ENCODE assay signal across 21 cellular contexts in genomic region chr1:201655910-201656669, GRCh38.
DNase-seq lines count a peak whose midpoint lies in the region; ATAC-seq, FAIRE-seq and TF ChIP-seq lines count a peak whose summit lies in the region.
"Had no signal": no experiment of that assay in that cellular context is flagged by ENCODE, and none has a peak within 500 bp of the region (broad histone marks: within the 10 kb centered on the region; RNA-seq: fewer than 3 reads in every experiment).

No MANE protein-coding gene starts in this region.

- H3K27me3 ChIP-seq in BLaER1 = no peaks in the 10 kb centered on the region
- H3K27me3 ChIP-seq in heart left ventricle = no peaks in the 10 kb centered on the region
- H3K27me3 ChIP-seq in pancreas = no peaks in the 10 kb centered on the region
- H3K27me3 ChIP-seq in upper lobe of right lung = no peaks in the 10 kb centered on the region

- H3K36me3 ChIP-seq in BLaER1 (peaks cover 49% of the 10 kb centered on the region), heart left ventricle (peaks cover 0 to 20% (median 0%) of the 10 kb centered on the region in 9 donors), pancreas (no peaks in the 10 kb centered on the region), upper lobe of right lung (no peaks in the 10 kb centered on the region)
- H3K36me3 ChIP-seq: neutrophil, thoracic aorta had no signal

- H3K27ac ChIP-seq in BLaER1 (peak overlapping the region; percentile 31; the same call in 1 of the 2 replicates), heart left ventricle (peak overlapping the region in 5 of 12 donors; percentile 3 to 45 (median 18)), pancreas (no peak overlapping the region), upper lobe of right lung (no peak overlapping the region)
- H3K27ac ChIP-seq: neutrophil, thoracic aorta had no signal

- DNase-seq in heart left ventricle (peak in 3 of 5 donors; percentile 23 to 67 (median 56)), pancreas (peak in 1 of 6 donors; percentile 21), upper lobe of right lung (no peak), HUDEP-2 (lab: John Stamatoyannopoulos, UW; ENCODE audit: unreplicated experiment in 76 of 76) (no peak), hippocampal formation (lab: John Stamatoyannopoulos, UW) (no peak)
- no peak for DNase-seq in activated CD4-positive, alpha-beta T cell treated with anti-CD3 and anti-CD28 coated beads for 36 hours
- DNase-seq: activated CD4-positive, CD25-positive, alpha-beta regulatory T cell; activated CD8-positive, alpha-beta T cell treated with anti-CD3 and anti-CD28 coated beads, Interleukin-2, amount 10 ng/mL, durations not matched to agents 7 days and 5 days; activated naive CD4-positive, alpha-beta T cell treated with anti-CD3 and anti-CD28 coated beads for 36 hours; activated T-cell treated with anti-CD3 and anti-CD28 coated beads, Interleukin-2, amount 50 U/mL, for 24 hours; AML-193; NCI-H748 treated with DMSO at 0.1 percent for 48 hours; retina had no signal

- H3K4me1 ChIP-seq in BLaER1 = peaks cover 75% of the 10 kb centered on the region
- peaks cover 4 to 91% (median 60%) of the 10 kb centered on the region in 12 donors for H3K4me1 ChIP-seq in heart left ventricle
- H3K4me1 ChIP-seq in pancreas = peaks cover 0 to 7% (median 6%) of the 10 kb centered on the region in 3 donors
- peaks cover 6% of the 10 kb centered on the region for H3K4me1 ChIP-seq in upper lobe of right lung

- H3K27ac Mint-ChIP-seq in activated CD4-positive, alpha-beta T cell treated with anti-CD3 and anti-CD28 coated beads for 36 hours = no peak overlapping the region
- H3K27ac Mint-ChIP-seq: activated CD8-positive, alpha-beta T cell treated with anti-CD3 and anti-CD28 coated beads, Interleukin-2, amount 10 ng/mL, durations not matched to agents 7 days and 5 days; activated naive CD4-positive, alpha-beta T cell treated with anti-CD3 and anti-CD28 coated beads for 36 hours; activated T-cell treated with anti-CD3 and anti-CD28 coated beads, Interleukin-2, amount 50 U/mL, for 24 hours; stimulated activated effector memory CD8-positive, alpha-beta T cell treated with anti-CD3 and anti-CD28 coated beads, Interleukin-12 subunit alpha, Interleukin-12 subunit beta, amount 100 ng/mL, for 72 hours; T-helper 2 cell treated with Interferon-gamma antibody and Interleukin-4, amounts not matched to agents 5 μg/mL and 100 μg/mL, for 36 hours had no signal

- CTCF ChIA-PET in activated CD4-positive, alpha-beta T cell treated with anti-CD3 and anti-CD28 coated beads for 36 hours (lab: Charles Lee) = interaction anchor here (0.5 to 1.3 kb wide), 4 partner anchors 13 to 96 kb away, joined by 3 to 4 read pairs (median 4); no protein-coding TSS in a partner anchor

- peak; percentile 12 for ATAC-seq in SK-N-SH treated with all-trans-retinoic acid at 6 μM for 48 hours
- peak in 3 of 4 donors; percentile 38 to 68 (median 46) for ATAC-seq in heart left ventricle
- peak; percentile 36 to 73 (median 69) for ATAC-seq in pancreas
- no peak for ATAC-seq in activated CD4-positive, alpha-beta T cell treated with anti-CD3 and anti-CD28 coated beads for 36 hours
- no peak for ATAC-seq in upper lobe of right lung
- ATAC-seq: activated CD8-positive, alpha-beta T cell treated with anti-CD3 and anti-CD28 coated beads, Interleukin-2, amount 10 ng/mL, durations not matched to agents 7 days and 5 days; stimulated activated effector memory CD8-positive, alpha-beta T cell treated with anti-CD3 and anti-CD28 coated beads, Interleukin-12 subunit alpha, Interleukin-12 subunit beta, amount 100 ng/mL, for 72 hours had no signal

- peaks cover 98% of the 10 kb centered on the region for H4K20me1 ChIP-seq in BLaER1

- no peak for TF ChIP-seq POLR2A in heart left ventricle (IDR thresholded peaks at IDR 0.05)

- WGBS in heart left ventricle, 4 donors = 53 to 64% (median 57%) methylated on average over 9 of the region's 9 CpGs
- 50 to 54% methylated on average over 9 of the region's 9 CpGs for WGBS in pancreas, 2 donors

- no peaks in the 10 kb centered on the region for H3K9me3 Mint-ChIP-seq in activated CD4-positive, alpha-beta T cell treated with anti-CD3 and anti-CD28 coated beads for 36 hours (ENCODE audit: low read depth)
- H3K9me3 Mint-ChIP-seq: activated naive CD4-positive, alpha-beta T cell treated with anti-CD3 and anti-CD28 coated beads for 36 hours; activated T-cell treated with anti-CD3 and anti-CD28 coated beads, Interleukin-2, amount 50 U/mL, for 24 hours; stimulated activated effector memory CD8-positive, alpha-beta T cell treated with anti-CD3 and anti-CD28 coated beads, Interleukin-12 subunit alpha, Interleukin-12 subunit beta, amount 100 ng/mL, for 72 hours; T-helper 2 cell treated with Interferon-gamma antibody and Interleukin-4, amounts not matched to agents 5 μg/mL and 100 μg/mL, for 36 hours had no signal

- H3K36me3 Mint-ChIP-seq in activated CD4-positive, alpha-beta T cell treated with anti-CD3 and anti-CD28 coated beads for 36 hours (ENCODE audit: low read depth) = no peaks in the 10 kb centered on the region
- H3K36me3 Mint-ChIP-seq: stimulated activated effector memory CD8-positive, alpha-beta T cell treated with anti-CD3 and anti-CD28 coated beads, Interleukin-12 subunit alpha, Interleukin-12 subunit beta, amount 100 ng/mL, for 72 hours had no signal

- TF ChIP-seq CTCF in heart left ventricle (IDR thresholded peaks at IDR 0.05) (no peak), pancreas (IDR thresholded peaks at IDR 0.05) (no peak), upper lobe of right lung (IDR thresholded peaks at IDR 0.05) (no peak)

- H3K4me3 Mint-ChIP-seq in activated CD4-positive, alpha-beta T cell treated with anti-CD3 and anti-CD28 coated beads for 36 hours = no peak overlapping the region
- H3K4me3 Mint-ChIP-seq: activated CD8-positive, alpha-beta T cell treated with anti-CD3 and anti-CD28 coated beads, Interleukin-2, amount 10 ng/mL, durations not matched to agents 7 days and 5 days; activated naive CD4-positive, alpha-beta T cell treated with anti-CD3 and anti-CD28 coated beads for 36 hours; activated T-cell treated with anti-CD3 and anti-CD28 coated beads, Interleukin-2, amount 50 U/mL, for 24 hours; stimulated activated effector memory CD8-positive, alpha-beta T cell treated with anti-CD3 and anti-CD28 coated beads, Interleukin-12 subunit alpha, Interleukin-12 subunit beta, amount 100 ng/mL, for 72 hours; T-helper 2 cell treated with Interferon-gamma antibody and Interleukin-4, amounts not matched to agents 5 μg/mL and 100 μg/mL, for 36 hours had no signal

- H3K4me1 Mint-ChIP-seq in activated CD4-positive, alpha-beta T cell treated with anti-CD3 and anti-CD28 coated beads for 36 hours = no peaks in the 10 kb centered on the region
- H3K4me1 Mint-ChIP-seq: stimulated activated effector memory CD8-positive, alpha-beta T cell treated with anti-CD3 and anti-CD28 coated beads, Interleukin-12 subunit alpha, Interleukin-12 subunit beta, amount 100 ng/mL, for 72 hours had no signal

- H3K9me3 ChIP-seq in BLaER1 (no peaks in the 10 kb centered on the region), heart left ventricle (no peaks in the 10 kb centered on the region), pancreas (no peaks in the 10 kb centered on the region), upper lobe of right lung (no peaks in the 10 kb centered on the region)
- H3K9me3 ChIP-seq: neutrophil, thoracic aorta had no signal

- intact Hi-C loops in heart left ventricle (cut with DNase I) = no loop called here
- intact Hi-C loops in pancreas (cut with DNase I) = no loop called here
- intact Hi-C loops in activated CD4-positive, alpha-beta T cell treated with anti-CD3 and anti-CD28 coated beads for 36 hours (cut with DNase I, micrococcal nuclease) = no loop called here
- intact Hi-C loops in upper lobe of right lung (cut with DNase I) = no loop called here

- H3K27me3 Mint-ChIP-seq in activated CD4-positive, alpha-beta T cell treated with anti-CD3 and anti-CD28 coated beads for 36 hours = no peaks in the 10 kb centered on the region

- FAIRE-seq in pancreas (lab: Jason Lieb, UNC) = no peak
- FAIRE-seq: colon, endometrium had no signal

- H3K4me2 ChIP-seq in BLaER1 = peak overlapping the region; percentile 93

- H3K4me3 ChIP-seq in BLaER1 (no peak overlapping the region), heart left ventricle (no peak overlapping the region), pancreas (no peak overlapping the region), upper lobe of right lung (no peak overlapping the region)
- H3K4me3 ChIP-seq: thoracic aorta had no signal

- H3K9ac ChIP-seq in BLaER1 = no peak overlapping the region

- POLR2A ChIA-PET in activated CD4-positive, alpha-beta T cell treated with anti-CD3 and anti-CD28 coated beads for 36 hours (lab: Charles Lee) = no interaction called here

TF ChIP-seq in SK-N-SH treated with all-trans-retinoic acid at 6 μM for 48 hours, 23 proteins besides CTCF, POLR2A, EP300 and RAD21:
- TF ChIP-seq GLIS3 (CRISPR knock-in tag; IDR thresholded peaks at IDR 0.05) (no peak), ZC3H10 (CRISPR knock-in tag; IDR thresholded peaks at IDR 0.05) (no peak), ZFP3 (CRISPR knock-in tag; IDR thresholded peaks at IDR 0.05) (no peak), ARNTL (CRISPR knock-in tag; IDR thresholded peaks at IDR 0.05; ENCODE audit: borderline replicate concordance, low read depth) (no peak)

Comparison
In these comparisons a context has a peak if more than half of its experiments do, and no peak if none do; other contexts are left out.
1. ATAC-seq: peak in SK-N-SH treated with all-trans-retinoic acid at 6 μM for 48 hours (single experiment), heart left ventricle (3 of 4) and pancreas (4 of 4); none in activated CD4-positive, alpha-beta T cell treated with anti-CD3 and anti-CD28 coated beads for 36 hours (single experiment) and upper lobe of right lung (single experiment).
2. DNase-seq: peak in heart left ventricle (3 of 5); none in activated CD4-positive, alpha-beta T cell treated with anti-CD3 and anti-CD28 coated beads for 36 hours (single experiment), upper lobe of right lung (single experiment), HUDEP-2 (0 of 76) and hippocampal formation (0 of 2).